30 cellular contexts compared by ENCODE assay signal in the genomic region with DNA sequence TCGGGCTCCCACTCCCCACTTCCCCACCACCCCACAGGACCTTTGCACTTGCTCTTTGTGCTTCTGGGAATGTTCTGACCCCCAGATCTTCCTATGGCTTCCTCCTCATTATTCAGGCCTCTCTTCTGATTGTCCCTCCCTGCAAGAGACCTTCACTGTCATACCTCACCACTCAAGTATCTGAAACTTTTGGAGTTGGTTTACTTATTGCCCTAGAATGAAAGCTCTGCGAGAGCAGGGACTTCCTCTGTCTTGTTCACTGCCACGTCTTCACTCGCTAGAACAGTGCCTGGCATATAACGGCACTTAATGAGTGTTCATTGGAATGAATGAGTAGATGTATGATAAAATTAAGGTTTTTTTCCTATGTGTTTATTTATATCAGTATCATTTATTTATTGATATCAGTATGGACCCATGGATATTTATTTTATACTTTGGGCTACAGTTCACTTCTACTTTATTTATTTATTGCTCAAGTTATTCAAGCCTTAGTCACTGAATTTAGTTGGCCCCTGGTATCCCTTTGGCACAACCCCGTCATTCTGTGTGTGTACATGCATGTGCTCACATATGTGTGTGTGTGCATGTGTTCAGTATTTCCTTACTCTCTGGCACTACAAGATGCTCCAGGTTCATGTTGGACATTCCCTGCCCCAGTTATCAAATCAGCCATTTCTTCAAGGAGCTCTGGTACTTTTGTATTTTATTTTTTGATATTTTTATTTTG.
"Had no signal": no experiment of that assay in that cellular context is flagged by ENCODE, and none has a peak within 500 bp of the region (broad histone marks: within the 10 kb centered on the region; RNA-seq: fewer than 3 reads in every experiment).

No MANE protein-coding gene starts in this region.

- H3K4me3 ChIP-seq: body of pancreas, cardiac muscle cell, colonic mucosa, heart left ventricle, left ventricle myocardium inferior, lung, ovary, prostate gland, skin epidermis, thoracic aorta had no signal

- H3K27ac Mint-ChIP-seq: activated naive CD8-positive, alpha-beta T cell; nephron progenitor cell; stimulated activated effector memory CD8-positive, alpha-beta T cell treated with anti-CD3 and anti-CD28 coated beads, Interleukin-12 subunit alpha, Interleukin-12 subunit beta, amount 100 ng/mL, for 72 hours; stimulated activated naive CD8-positive, alpha-beta T cell treated with anti-CD3 and anti-CD28 coated beads, Interleukin-15, Interleukin-2, amounts not matched to agents 100 ng/mL and 50 ng/mL, for 24 hours had no signal

- H3K4me1 ChIP-seq: body of pancreas, colonic mucosa, prostate gland had no signal

- H3K27me3 Mint-ChIP-seq: activated naive CD8-positive, alpha-beta T cell had no signal

- DNase-seq: activated CD4-positive, alpha-beta T cell treated with anti-CD3 and anti-CD28 coated beads for 4 hours; activated CD4-positive, alpha-beta T cell treated with anti-CD3 and anti-CD28 coated beads, Interleukin-2, amount 50 U/mL, for 4 hours; activated effector memory CD4-positive, alpha-beta T cell treated with Interleukin-2 at 50 U/mL for 16 hours; activated naive CD4-positive, alpha-beta T cell treated with Interleukin-2 at 50 U/mL for 16 hours; activated T-cell treated with anti-CD3 and anti-CD28 coated beads for 4 hours; anterior cingulate cortex; body of pancreas; cerebellar nuclear complex; colonic mucosa; effector CD8-positive, alpha-beta T cell; heart left ventricle; left ventricle myocardium inferior; naive B cell; nephron progenitor cell; ovary; stimulated activated CD4-positive, alpha-beta T cell treated with anti-CD3 and anti-CD28 coated beads, Interleukin-12 subunit alpha, Interleukin-12 subunit beta, amount 100 ng/mL, for 4 hours; stimulated activated CD4-positive, alpha-beta T cell treated with anti-CD3 and anti-CD28 coated beads, Interleukin-4, amount 100 ng/mL, for 1 hour; T-helper 9 cell; trophoblast cell had no signal

- H3K9me3 ChIP-seq: body of pancreas, colonic mucosa, heart left ventricle, ovary, prostate gland, thoracic aorta had no signal

- H3K9me3 Mint-ChIP-seq: stimulated activated effector memory CD8-positive, alpha-beta T cell treated with anti-CD3 and anti-CD28 coated beads, Interleukin-12 subunit alpha, Interleukin-12 subunit beta, amount 100 ng/mL, for 72 hours had no signal

- H3K4me3 Mint-ChIP-seq: activated naive CD8-positive, alpha-beta T cell; naive B cell; nephron progenitor cell; stimulated activated effector memory CD8-positive, alpha-beta T cell treated with anti-CD3 and anti-CD28 coated beads, Interleukin-12 subunit alpha, Interleukin-12 subunit beta, amount 100 ng/mL, for 72 hours; stimulated activated naive CD8-positive, alpha-beta T cell treated with anti-CD3 and anti-CD28 coated beads, Interleukin-15, Interleukin-2, amounts not matched to agents 100 ng/mL and 50 ng/mL, for 24 hours had no signal

- H3K27me3 ChIP-seq: body of pancreas, cardiac muscle cell, colonic mucosa, heart left ventricle, ovary had no signal

- H3K4me1 Mint-ChIP-seq: naive B cell; stimulated activated effector memory CD8-positive, alpha-beta T cell treated with anti-CD3 and anti-CD28 coated beads, Interleukin-12 subunit alpha, Interleukin-12 subunit beta, amount 100 ng/mL, for 72 hours had no signal

- H3K27ac ChIP-seq: body of pancreas, cardiac muscle cell, colonic mucosa, epithelial cell of prostate, heart left ventricle, left ventricle myocardium inferior, ovary, prostate gland, skin epidermis, thoracic aorta, VCaP had no signal

- H3K36me3 ChIP-seq: cardiac muscle cell, colonic mucosa, left ventricle myocardium inferior, ovary, prostate gland, thoracic aorta had no signal

- H3K36me3 Mint-ChIP-seq: activated naive CD8-positive, alpha-beta T cell; naive B cell; stimulated activated effector memory CD8-positive, alpha-beta T cell treated with anti-CD3 and anti-CD28 coated beads, Interleukin-12 subunit alpha, Interleukin-12 subunit beta, amount 100 ng/mL, for 72 hours had no signal

- ATAC-seq: body of pancreas; heart left ventricle; sciatic nerve; stimulated activated effector memory CD8-positive, alpha-beta T cell treated with anti-CD3 and anti-CD28 coated beads, Interleukin-12 subunit alpha, Interleukin-12 subunit beta, amount 100 ng/mL, for 72 hours had no signal
